ENCODE assay signal across 1 cellular context in the genomic region with DNA sequence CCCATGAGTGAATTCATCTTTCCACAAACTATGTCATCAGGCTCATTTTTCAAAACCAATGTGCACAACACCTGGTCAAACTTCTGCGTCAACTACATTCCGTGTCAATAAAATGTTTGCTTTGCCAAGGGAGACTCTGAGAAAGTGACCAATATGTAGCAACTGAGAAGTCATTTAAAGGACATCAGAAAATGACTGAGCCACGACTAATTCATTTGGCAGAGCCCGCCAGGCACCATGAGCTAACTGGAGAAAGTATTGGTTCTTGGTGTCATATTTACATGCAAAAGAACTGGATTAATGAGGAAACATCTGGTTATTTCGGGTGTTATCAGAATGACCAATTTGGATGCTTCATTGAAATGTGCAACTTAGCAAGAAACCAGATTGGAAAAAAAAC.
TF ChIP-seq lines count a peak whose summit lies in the region.

No MANE protein-coding gene starts in this region.

TF ChIP-seq in GM23338, 12 proteins besides CTCF, POLR2A, EP300 and RAD21:
- TF ChIP-seq, protein P1, sequence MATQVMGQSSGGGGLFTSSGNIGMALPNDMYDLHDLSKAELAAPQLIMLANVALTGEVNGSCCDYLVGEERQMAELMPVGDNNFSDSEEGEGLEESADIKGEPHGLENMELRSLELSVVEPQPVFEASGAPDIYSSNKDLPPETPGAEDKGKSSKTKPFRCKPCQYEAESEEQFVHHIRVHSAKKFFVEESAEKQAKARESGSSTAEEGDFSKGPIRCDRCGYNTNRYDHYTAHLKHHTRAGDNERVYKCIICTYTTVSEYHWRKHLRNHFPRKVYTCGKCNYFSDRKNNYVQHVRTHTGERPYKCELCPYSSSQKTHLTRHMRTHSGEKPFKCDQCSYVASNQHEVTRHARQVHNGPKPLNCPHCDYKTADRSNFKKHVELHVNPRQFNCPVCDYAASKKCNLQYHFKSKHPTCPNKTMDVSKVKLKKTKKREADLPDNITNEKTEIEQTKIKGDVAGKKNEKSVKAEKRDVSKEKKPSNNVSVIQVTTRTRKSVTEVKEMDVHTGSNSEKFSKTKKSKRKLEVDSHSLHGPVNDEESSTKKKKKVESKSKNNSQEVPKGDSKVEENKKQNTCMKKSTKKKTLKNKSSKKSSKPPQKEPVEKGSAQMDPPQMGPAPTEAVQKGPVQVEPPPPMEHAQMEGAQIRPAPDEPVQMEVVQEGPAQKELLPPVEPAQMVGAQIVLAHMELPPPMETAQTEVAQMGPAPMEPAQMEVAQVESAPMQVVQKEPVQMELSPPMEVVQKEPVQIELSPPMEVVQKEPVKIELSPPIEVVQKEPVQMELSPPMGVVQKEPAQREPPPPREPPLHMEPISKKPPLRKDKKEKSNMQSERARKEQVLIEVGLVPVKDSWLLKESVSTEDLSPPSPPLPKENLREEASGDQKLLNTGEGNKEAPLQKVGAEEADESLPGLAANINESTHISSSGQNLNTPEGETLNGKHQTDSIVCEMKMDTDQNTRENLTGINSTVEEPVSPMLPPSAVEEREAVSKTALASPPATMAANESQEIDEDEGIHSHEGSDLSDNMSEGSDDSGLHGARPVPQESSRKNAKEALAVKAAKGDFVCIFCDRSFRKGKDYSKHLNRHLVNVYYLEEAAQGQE (IDR thresholded peaks at IDR 0.05; ENCODE audit: unreplicated experiment) = no peak
- TF ChIP-seq NANOG (IDR thresholded peaks at IDR 0.05; ENCODE audit: borderline replicate concordance) = no peak
- TF ChIP-seq CREB1 (CRISPR knock-in tag; IDR thresholded peaks at IDR 0.05; ENCODE audit: low read depth) = no peak
- TF ChIP-seq ZNF331 (CRISPR knock-in tag; IDR thresholded peaks at IDR 0.05; ENCODE audit: low read depth) = no peak
- no peak for TF ChIP-seq POLR2AphosphoS5 (IDR thresholded peaks at IDR 0.05; ENCODE audit: low read depth)
- no peak for TF ChIP-seq JUNB (IDR thresholded peaks at IDR 0.05; ENCODE audit: unreplicated experiment)
- TF ChIP-seq, protein P2, sequence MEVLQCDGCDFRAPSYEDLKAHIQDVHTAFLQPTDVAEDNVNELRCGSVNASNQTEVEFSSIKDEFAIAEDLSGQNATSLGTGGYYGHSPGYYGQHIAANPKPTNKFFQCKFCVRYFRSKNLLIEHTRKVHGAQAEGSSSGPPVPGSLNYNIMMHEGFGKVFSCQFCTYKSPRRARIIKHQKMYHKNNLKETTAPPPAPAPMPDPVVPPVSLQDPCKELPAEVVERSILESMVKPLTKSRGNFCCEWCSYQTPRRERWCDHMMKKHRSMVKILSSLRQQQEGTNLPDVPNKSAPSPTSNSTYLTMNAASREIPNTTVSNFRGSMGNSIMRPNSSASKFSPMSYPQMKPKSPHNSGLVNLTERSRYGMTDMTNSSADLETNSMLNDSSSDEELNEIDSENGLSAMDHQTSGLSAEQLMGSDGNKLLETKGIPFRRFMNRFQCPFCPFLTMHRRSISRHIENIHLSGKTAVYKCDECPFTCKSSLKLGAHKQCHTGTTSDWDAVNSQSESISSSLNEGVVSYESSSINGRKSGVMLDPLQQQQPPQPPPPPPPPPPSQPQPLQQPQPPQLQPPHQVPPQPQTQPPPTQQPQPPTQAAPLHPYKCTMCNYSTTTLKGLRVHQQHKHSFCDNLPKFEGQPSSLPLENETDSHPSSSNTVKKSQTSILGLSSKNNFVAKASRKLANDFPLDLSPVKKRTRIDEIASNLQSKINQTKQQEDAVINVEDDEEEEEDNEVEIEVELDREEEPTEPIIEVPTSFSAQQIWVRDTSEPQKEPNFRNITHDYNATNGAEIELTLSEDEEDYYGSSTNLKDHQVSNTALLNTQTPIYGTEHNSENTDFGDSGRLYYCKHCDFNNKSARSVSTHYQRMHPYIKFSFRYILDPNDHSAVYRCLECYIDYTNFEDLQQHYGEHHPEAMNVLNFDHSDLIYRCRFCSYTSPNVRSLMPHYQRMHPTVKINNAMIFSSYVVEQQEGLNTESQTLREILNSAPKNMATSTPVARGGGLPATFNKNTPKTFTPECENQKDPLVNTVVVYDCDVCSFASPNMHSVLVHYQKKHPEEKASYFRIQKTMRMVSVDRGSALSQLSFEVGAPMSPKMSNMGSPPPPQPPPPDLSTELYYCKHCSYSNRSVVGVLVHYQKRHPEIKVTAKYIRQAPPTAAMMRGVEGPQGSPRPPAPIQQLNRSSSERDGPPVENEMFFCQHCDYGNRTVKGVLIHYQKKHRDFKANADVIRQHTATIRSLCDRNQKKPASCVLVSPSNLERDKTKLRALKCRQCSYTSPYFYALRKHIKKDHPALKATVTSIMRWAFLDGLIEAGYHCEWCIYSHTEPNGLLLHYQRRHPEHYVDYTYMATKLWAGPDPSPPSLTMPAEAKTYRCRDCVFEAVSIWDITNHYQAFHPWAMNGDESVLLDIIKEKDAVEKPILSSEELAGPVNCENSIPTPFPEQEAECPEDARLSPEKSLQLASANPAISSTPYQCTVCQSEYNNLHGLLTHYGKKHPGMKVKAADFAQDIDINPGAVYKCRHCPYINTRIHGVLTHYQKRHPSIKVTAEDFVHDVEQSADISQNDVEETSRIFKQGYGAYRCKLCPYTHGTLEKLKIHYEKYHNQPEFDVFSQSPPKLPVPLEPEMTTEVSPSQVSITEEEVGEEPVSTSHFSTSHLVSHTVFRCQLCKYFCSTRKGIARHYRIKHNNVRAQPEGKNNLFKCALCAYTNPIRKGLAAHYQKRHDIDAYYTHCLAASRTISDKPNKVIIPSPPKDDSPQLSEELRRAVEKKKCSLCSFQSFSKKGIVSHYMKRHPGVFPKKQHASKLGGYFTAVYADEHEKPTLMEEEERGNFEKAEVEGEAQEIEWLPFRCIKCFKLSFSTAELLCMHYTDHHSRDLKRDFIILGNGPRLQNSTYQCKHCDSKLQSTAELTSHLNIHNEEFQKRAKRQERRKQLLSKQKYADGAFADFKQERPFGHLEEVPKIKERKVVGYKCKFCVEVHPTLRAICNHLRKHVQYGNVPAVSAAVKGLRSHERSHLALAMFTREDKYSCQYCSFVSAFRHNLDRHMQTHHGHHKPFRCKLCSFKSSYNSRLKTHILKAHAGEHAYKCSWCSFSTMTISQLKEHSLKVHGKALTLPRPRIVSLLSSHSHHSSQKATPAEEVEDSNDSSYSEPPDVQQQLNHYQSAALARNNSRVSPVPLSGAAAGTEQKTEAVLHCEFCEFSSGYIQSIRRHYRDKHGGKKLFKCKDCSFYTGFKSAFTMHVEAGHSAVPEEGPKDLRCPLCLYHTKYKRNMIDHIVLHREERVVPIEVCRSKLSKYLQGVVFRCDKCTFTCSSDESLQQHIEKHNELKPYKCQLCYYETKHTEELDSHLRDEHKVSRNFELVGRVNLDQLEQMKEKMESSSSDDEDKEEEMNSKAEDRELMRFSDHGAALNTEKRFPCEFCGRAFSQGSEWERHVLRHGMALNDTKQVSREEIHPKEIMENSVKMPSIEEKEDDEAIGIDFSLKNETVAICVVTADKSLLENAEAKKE (CRISPR knock-in tag; IDR thresholded peaks at IDR 0.05) = no peak
- TF ChIP-seq, protein P3, sequence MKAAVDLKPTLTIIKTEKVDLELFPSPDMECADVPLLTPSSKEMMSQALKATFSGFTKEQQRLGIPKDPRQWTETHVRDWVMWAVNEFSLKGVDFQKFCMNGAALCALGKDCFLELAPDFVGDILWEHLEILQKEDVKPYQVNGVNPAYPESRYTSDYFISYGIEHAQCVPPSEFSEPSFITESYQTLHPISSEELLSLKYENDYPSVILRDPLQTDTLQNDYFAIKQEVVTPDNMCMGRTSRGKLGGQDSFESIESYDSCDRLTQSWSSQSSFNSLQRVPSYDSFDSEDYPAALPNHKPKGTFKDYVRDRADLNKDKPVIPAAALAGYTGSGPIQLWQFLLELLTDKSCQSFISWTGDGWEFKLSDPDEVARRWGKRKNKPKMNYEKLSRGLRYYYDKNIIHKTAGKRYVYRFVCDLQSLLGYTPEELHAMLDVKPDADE (IDR thresholded peaks at IDR 0.05) = no peak
- no peak for TF ChIP-seq EZH2 (IDR thresholded peaks at IDR 0.05; ENCODE audit: low read depth, unreplicated experiment)
- TF ChIP-seq EZH2phosphoT487 (IDR thresholded peaks at IDR 0.05; ENCODE audit: unreplicated experiment) = no peak
- TF ChIP-seq ZNF114 (CRISPR knock-in tag; IDR thresholded peaks at IDR 0.05) = no peak
- TF ChIP-seq STAT1 (IDR thresholded peaks at IDR 0.05; ENCODE audit: unreplicated experiment) = no peak
